8 cellular contexts compared by ENCODE assay signal in the genomic region with DNA sequence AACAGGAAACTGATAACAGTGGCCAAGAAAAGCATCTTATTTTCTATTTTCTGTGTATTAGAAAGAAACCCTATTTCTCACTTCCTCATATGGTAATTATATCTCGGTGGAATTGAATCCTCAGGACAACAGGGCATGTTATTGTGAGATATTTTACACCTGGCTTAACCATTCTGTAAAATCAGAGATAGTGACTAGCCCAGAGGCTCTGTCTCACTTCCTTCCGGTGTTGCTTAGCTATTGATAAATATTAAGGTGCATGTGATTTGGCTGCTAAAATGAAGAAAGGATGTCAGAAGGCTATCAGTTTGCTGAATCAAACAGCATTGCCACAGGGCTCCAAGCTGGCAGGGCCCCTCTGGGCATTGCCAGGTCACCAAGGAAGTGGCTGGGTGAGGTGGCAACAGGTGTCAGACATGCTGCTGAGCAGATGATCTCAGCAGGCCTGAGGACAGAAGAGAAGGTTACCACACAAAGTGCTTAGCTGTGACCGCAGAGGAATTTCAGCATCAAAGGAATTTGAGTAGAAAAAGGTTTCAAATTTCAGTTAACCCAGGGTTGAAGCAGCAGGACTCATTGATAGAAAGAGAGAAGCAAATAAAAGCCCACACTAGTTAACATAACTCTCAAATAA.
DNase-seq lines count a peak whose midpoint lies in the region; ATAC-seq and TF ChIP-seq lines count a peak whose summit lies in the region.

No MANE protein-coding gene starts in this region.

- H3K36me3 Mint-ChIP-seq in activated CD8-positive, alpha-beta T cell treated with anti-CD3 and anti-CD28 coated beads for 36 hours (ENCODE audit: low read depth), result no peaks in the 10 kb centered on the region

- no peak overlapping the region for H2AK5ac ChIP-seq in mesenchymal stem cell (ENCODE audit: low read length, severe bottlenecking)

- POLR2A ChIA-PET in activated CD8-positive, alpha-beta T cell treated with anti-CD3 and anti-CD28 coated beads for 36 hours (lab: Charles Lee), result no interaction called here

- no peak overlapping the region for H2BK12ac ChIP-seq in mesenchymal stem cell (ENCODE audit: low read length in 2 of 2)

- H3K9me3 Mint-ChIP-seq in activated CD8-positive, alpha-beta T cell treated with anti-CD3 and anti-CD28 coated beads for 36 hours, result no peaks in the 10 kb centered on the region

- WGBS in mesenchymal stem cell, result 51% methylated on average over 2 of the region's 3 CpGs

- H2BK15ac ChIP-seq in mesenchymal stem cell (ENCODE audit: low read depth, poor library complexity, severe bottlenecking), result no peak overlapping the region

- H3K4me2 ChIP-seq in mesenchymal stem cell (ENCODE audit: low read length, poor library complexity, severe bottlenecking), result peak overlapping the region; percentile 4

- no peaks in the 10 kb centered on the region for H3K9me3 ChIP-seq in mesenchymal stem cell (ENCODE audit: control insufficient read depth, low read length)

- peak overlapping the region; percentile 90 for H3K27ac ChIP-seq in mesenchymal stem cell (ENCODE audit: low read length, poor library complexity, severe bottlenecking)

- peaks cover 7% of the 10 kb centered on the region for H3K4me1 ChIP-seq in mesenchymal stem cell (ENCODE audit: control insufficient read depth, insufficient read depth, low read depth, low read length)

- no peak for TF ChIP-seq CTCF in activated CD8-positive, alpha-beta T cell treated with anti-CD3 and anti-CD28 coated beads for 36 hours (IDR thresholded peaks at IDR 0.05)

- peak overlapping the region; percentile 4 for H2BK5ac ChIP-seq in mesenchymal stem cell (ENCODE audit: low read depth, low read length, poor library complexity, severe bottlenecking)

- CTCF ChIA-PET in activated CD8-positive, alpha-beta T cell treated with anti-CD3 and anti-CD28 coated beads for 36 hours (lab: Charles Lee), result interaction anchor here (1.7 kb wide), 1 partner anchor 101 kb away, joined by 3 read pairs; no protein-coding TSS in a partner anchor

- H2AFZ ChIP-seq in mesenchymal stem cell (ENCODE audit: low read depth, low read length), result no peak overlapping the region

- H4K8ac ChIP-seq in mesenchymal stem cell (ENCODE audit: low read length), result no peak overlapping the region

- no peak overlapping the region for H3K4ac ChIP-seq in mesenchymal stem cell (ENCODE audit: low read depth in 1 of 2, low read length in 2 of 2)

- no peak overlapping the region for H3K4me3 ChIP-seq in mesenchymal stem cell (ENCODE audit: insufficient read depth in 1 of 2, low read depth in 1 of 2, low read length in 2 of 2)

- H2BK120ac ChIP-seq in mesenchymal stem cell (ENCODE audit: low read depth, low read length), result no peak overlapping the region

- DNase-seq in activated CD8-positive, alpha-beta T cell treated with anti-CD3 and anti-CD28 coated beads for 36 hours, result peak; percentile 24
- peak; percentile 77 for DNase-seq in mesenchymal stem cell
- no peak for DNase-seq in posterior vena cava (ENCODE audit: low spot score)
- DNase-seq in hypothalamus (lab: John Stamatoyannopoulos, UW), result no peak
- no peak for DNase-seq in head of caudate nucleus

- no peak overlapping the region for H3K27ac Mint-ChIP-seq in activated CD8-positive, alpha-beta T cell treated with anti-CD3 and anti-CD28 coated beads for 36 hours

- no peak overlapping the region for H3K23ac ChIP-seq in mesenchymal stem cell (ENCODE audit: low read length in 2 of 2)

- intact Hi-C loops in activated CD8-positive, alpha-beta T cell treated with anti-CD3 and anti-CD28 coated beads for 36 hours (cut with micrococcal nuclease), result no loop called here
- intact Hi-C loops in posterior vena cava (cut with DNase I) (no loop called here), head of caudate nucleus (cut with DNase I) (no loop called here)

- no peaks in the 10 kb centered on the region for H3K36me3 ChIP-seq in mesenchymal stem cell (ENCODE audit: control insufficient read depth in 1 of 2, insufficient read depth in 2 of 2, low read depth in 1 of 2, low read length in 2 of 2)

- no peak overlapping the region for H3K14ac ChIP-seq in mesenchymal stem cell (ENCODE audit: low read length in 2 of 2)

- H3K27me3 Mint-ChIP-seq in activated CD8-positive, alpha-beta T cell treated with anti-CD3 and anti-CD28 coated beads for 36 hours, result no peaks in the 10 kb centered on the region

- ATAC-seq in GM18498 (IDR thresholded peaks at IDR 0.05; ENCODE audit: unreplicated experiment) (peak; percentile 91), GM21447 (IDR thresholded peaks at IDR 0.05; ENCODE audit: unreplicated experiment) (peak; percentile 94), HG03565 (IDR thresholded peaks at IDR 0.05; ENCODE audit: unreplicated experiment) (peak; percentile 89)
- peak; percentile 51 for ATAC-seq in activated CD8-positive, alpha-beta T cell treated with anti-CD3 and anti-CD28 coated beads for 36 hours

- peaks cover 5% of the 10 kb centered on the region for H3K79me1 ChIP-seq in mesenchymal stem cell (replicated peaks; ENCODE audit: low read length, poor library complexity, severe bottlenecking)

- H3K9ac ChIP-seq in mesenchymal stem cell (ENCODE audit: low read length), result no peak overlapping the region

- H3K18ac ChIP-seq in mesenchymal stem cell (ENCODE audit: low read depth in 1 of 2, low read length in 2 of 2), result no peak overlapping the region

- no peak overlapping the region for H3K4me3 Mint-ChIP-seq in activated CD8-positive, alpha-beta T cell treated with anti-CD3 and anti-CD28 coated beads for 36 hours

- H4K91ac ChIP-seq in mesenchymal stem cell (ENCODE audit: low read length), result no peak overlapping the region

- peaks cover 0 to 11% of the 10 kb centered on the region in 2 experiments for H3K27me3 ChIP-seq in mesenchymal stem cell (ENCODE audit: control insufficient read depth in 1 of 2, insufficient read depth in 1 of 2, low read length in 2 of 2)

- H3K4me1 Mint-ChIP-seq in activated CD8-positive, alpha-beta T cell treated with anti-CD3 and anti-CD28 coated beads for 36 hours (ENCODE audit: low read depth), result no peaks in the 10 kb centered on the region

Comparison
In these comparisons a context has a peak if more than half of its experiments do, and no peak if none do; other contexts are left out.
1. DNase-seq: peak in activated CD8-positive, alpha-beta T cell treated with anti-CD3 and anti-CD28 coated beads for 36 hours (single experiment) and mesenchymal stem cell (single experiment); none in posterior vena cava (single experiment), hypothalamus (0 of 51) and head of caudate nucleus (0 of 42).
2. Peak in every context shown above with its lines, with median percentiles within 50 percentile points of each other: ATAC-seq.